In genomic region chrX:70166601-70167590, GRCh38 we compare ENCODE assay signal across 10 cellular contexts. TPM values are rescaled to one million over a fixed set of nuclear protein-coding genes. Genes with fewer than 3 reads are reported as not detected.
A peak's percentile ranks its signal among the peaks of the same experiment; 100 is the strongest.
DNase-seq lines count a peak whose midpoint lies in the region; ATAC-seq and TF ChIP-seq lines count a peak whose summit lies in the region.
"Had no signal": no experiment of that assay in that cellular context is flagged by ENCODE, and none has a peak within 500 bp of the region (broad histone marks: within the 10 kb centered on the region; RNA-seq: fewer than 3 reads in every experiment).

No MANE protein-coding gene starts in this region.

- DNase-seq in activated T-cell treated with anti-CD3 and anti-CD28 coated beads, Interleukin-2, amount 50 U/mL, for 48 hours, result peak; percentile 27 to 44
- DNase-seq in activated T-cell treated with anti-CD3 and anti-CD28 coated beads for 4 hours, result no peak
- DNase-seq in RPMI7951 (ENCODE audit: low read depth), result peak; percentile 74
- peak; percentile 36 for DNase-seq in fibroblast of gingiva (ENCODE audit: low read depth)
- DNase-seq in stimulated activated naive CD8-positive, alpha-beta T cell treated with anti-CD3 and anti-CD28 coated beads, Interleukin-15, Interleukin-2, amounts not matched to agents 100 U/mL and 50 U/mL, for 24 hours, result no peak
- no peak for DNase-seq in esophagus squamous epithelium (lab: John Stamatoyannopoulos, UW)
- no peak for DNase-seq in retina
- DNase-seq: activated CD4-positive, alpha-beta T cell treated with anti-CD3 and anti-CD28 coated beads for 4 hours; COR-L47 had no signal

- no peak for TF ChIP-seq CTCF in esophagus squamous epithelium (IDR thresholded peaks at IDR 0.05)

- H3K27me3 ChIP-seq in esophagus squamous epithelium, result no peaks in the 10 kb centered on the region

- ATAC-seq in stimulated activated naive CD8-positive, alpha-beta T cell treated with anti-CD3 and anti-CD28 coated beads, Interleukin-15, Interleukin-2, amounts not matched to agents 100 U/mL and 50 U/mL, for 24 hours, result peak; percentile 52
- ATAC-seq in HG02981 (IDR thresholded peaks at IDR 0.05; ENCODE audit: unreplicated experiment), result no peak

- no peak overlapping the region for H3K27ac ChIP-seq in esophagus squamous epithelium

- peaks cover 0 to 46% (median 0%) of the 10 kb centered on the region in 3 donors for H3K36me3 ChIP-seq in esophagus squamous epithelium

- H3K4me1 ChIP-seq in esophagus squamous epithelium, result peaks cover 0 to 16% (median 0%) of the 10 kb centered on the region in 3 donors

- intact Hi-C loops in esophagus squamous epithelium (cut with DNase I), result no loop called here

- no peak for TF ChIP-seq POLR2A in esophagus squamous epithelium (IDR thresholded peaks at IDR 0.05)

- WGBS in esophagus squamous epithelium, 2 donors, result 64 to 68% methylated on average over 5 to 17 of the region's 19 CpGs

- no peak overlapping the region for H3K4me3 ChIP-seq in esophagus squamous epithelium

- no peaks in the 10 kb centered on the region for H3K9me3 ChIP-seq in esophagus squamous epithelium

RNA-seq across cellular contexts. Expression of gene DGAT2L6, which starts 10.4 kb away (rescaled TPM):
- not detected in 2 replicates for total RNA-seq in RPMI7951 (2014; rRNA removed; shearing (Covaris generic))
- total RNA-seq in esophagus squamous epithelium, result not detected

RNA-seq across cellular contexts. Expression of gene IGBP1, which starts 33.6 kb away (rescaled TPM):
- 84.3 and 88.8 TPM in 2 replicates for total RNA-seq in RPMI7951 (2014; rRNA removed; shearing (Covaris generic))
- total RNA-seq in esophagus squamous epithelium, result 10 to 100 TPM; 26.5 to 66.0 (median 45.6) TPM

Comparison
In these comparisons a context has a peak if more than half of its experiments do, and no peak if none do; other contexts are left out.
1. DNase-seq: peak in activated T-cell treated with anti-CD3 and anti-CD28 coated beads, Interleukin-2, amount 50 U/mL, for 48 hours (2 of 2), RPMI7951 (single experiment) and fibroblast of gingiva (single experiment); none in activated T-cell treated with anti-CD3 and anti-CD28 coated beads for 4 hours (single experiment), stimulated activated naive CD8-positive, alpha-beta T cell treated with anti-CD3 and anti-CD28 coated beads, Interleukin-15, Interleukin-2, amounts not matched to agents 100 U/mL and 50 U/mL, for 24 hours (single experiment), esophagus squamous epithelium (single experiment) and retina (single experiment).